ENCODE assay signal across 8 cellular contexts in genomic region chr1:229440821-229441537, GRCh38. TPM values are rescaled to one million over a fixed set of nuclear protein-coding genes. Genes with fewer than 3 reads are reported as not detected.
DNase-seq lines count a peak whose midpoint lies in the region; ATAC-seq, FAIRE-seq and TF ChIP-seq lines count a peak whose summit lies in the region.

No MANE protein-coding gene starts in this region.

- H3K4me3 Mint-ChIP-seq in WTC11 = no peak overlapping the region
- H3K4me3 Mint-ChIP-seq in mesothelial cell of epicardium = no peak overlapping the region

- no peak overlapping the region for H3K27ac Mint-ChIP-seq in WTC11
- peak overlapping the region; percentile 18 for H3K27ac Mint-ChIP-seq in mesothelial cell of epicardium

- ATAC-seq in GM18909 (IDR thresholded peaks at IDR 0.05; ENCODE audit: poor library complexity, unreplicated experiment) = peak; percentile 97
- ATAC-seq in HG02763 (IDR thresholded peaks at IDR 0.05; ENCODE audit: unreplicated experiment) = peak; percentile 92
- no peak for ATAC-seq in WTC11

- H3K36me3 ChIP-seq in H7 (replicated peaks; ENCODE audit: control insufficient read depth, insufficient read depth, low read length) = peaks cover 2% of the 10 kb centered on the region

- H3K27me3 ChIP-seq in H7 (ENCODE audit: control insufficient read depth, insufficient read depth, low read length) = peaks cover 6% of the 10 kb centered on the region

- no peak overlapping the region for H3K4me3 ChIP-seq in H7 (ENCODE audit: insufficient read depth, low read depth, low read length)

- CTCF ChIA-PET in WTC11 (lab: Charles Lee) = interaction anchor here (0.6 to 1.5 kb wide), 3 partner anchors 10 to 118 kb away, joined by 3 read pairs; partner anchors contain the start of gene ABCB10

- DNase-seq in WTC11 (ENCODE audit: low spot score) (no peak), mesothelial cell of epicardium (ENCODE audit: low spot score in 2 of 2, unreplicated experiment in 2 of 2) (no peak), DMS 273 treated with DMSO at 0.1 percent for 48 hours (lab: John Stamatoyannopoulos, UW) (no peak), D721Med (ENCODE audit: insufficient read length, low spot score) (no peak), H7 (no peak), NCI-H510A treated with DMSO at 0.1 percent for 48 hours (lab: John Stamatoyannopoulos, UW) (no peak)

- TF ChIP-seq CTCF in WTC11 (IDR thresholded peaks at IDR 0.05) (no peak), mesothelial cell of epicardium (IDR thresholded peaks at IDR 0.05; ENCODE audit: unreplicated experiment) (no peak), D721Med (IDR thresholded peaks at IDR 0.05; ENCODE audit: insufficient read depth, missing control alignments) (no peak)

- peaks cover 12% of the 10 kb centered on the region for H3K27me3 Mint-ChIP-seq in WTC11 (ENCODE audit: low read depth)
- H3K27me3 Mint-ChIP-seq in mesothelial cell of epicardium (ENCODE audit: low read depth) = peaks cover 15% of the 10 kb centered on the region

- POLR2A ChIA-PET in WTC11 (lab: Charles Lee) = interaction anchor here (0.9 kb wide), 1 partner anchor 67 kb away, joined by 3 read pairs; the partner anchor contains the start of gene NUP133

- H3K36me3 Mint-ChIP-seq in WTC11 (peaks cover 30% of the 10 kb centered on the region), mesothelial cell of epicardium (peaks cover 20% of the 10 kb centered on the region)

- no peaks in the 10 kb centered on the region for H3K4me1 Mint-ChIP-seq in WTC11
- no peaks in the 10 kb centered on the region for H3K4me1 Mint-ChIP-seq in mesothelial cell of epicardium

- FAIRE-seq in D721Med (lab: Jason Lieb, UNC) = no peak

- no peaks in the 10 kb centered on the region for H3K9me3 Mint-ChIP-seq in WTC11
- no peaks in the 10 kb centered on the region for H3K9me3 Mint-ChIP-seq in mesothelial cell of epicardium

TF ChIP-seq in WTC11, 78 proteins besides CTCF, POLR2A, EP300 and RAD21:
- TF ChIP-seq GTF2I (CRISPR knock-in tag; conservative IDR thresholded peaks at IDR 0.05) (no peak), PRDM15 (CRISPR knock-in tag; IDR thresholded peaks at IDR 0.05) (peak; percentile 75)

RNA-seq across cellular contexts. Expression of gene ACTA1, which starts 7.1 kb away (rescaled TPM):
- total RNA-seq in WTC11 (2021) (0.78 to 1.5 TPM (median 0.96 TPM) in 3 replicates), mesothelial cell of epicardium (3.6 to 4.1 TPM (median 3.9 TPM) in 3 replicates)
- 0.67 and 1.8 TPM in 2 replicates for total RNA-seq in H7 (2014; rRNA removed; shearing (Covaris generic))
